ENCODE assay signal across 8 cellular contexts in genomic region chr11:73598719-73599379, GRCh38. TPM values are rescaled to one million over a fixed set of nuclear protein-coding genes. Genes with fewer than 3 reads are reported as not detected.
DNase-seq lines count a peak whose midpoint lies in the region; ATAC-seq and TF ChIP-seq lines count a peak whose summit lies in the region.

No MANE protein-coding gene starts in this region.

- H3K4me2 ChIP-seq in neural progenitor cell = peak overlapping the region; percentile 80

- no peaks in the 10 kb centered on the region for H3K27me3 ChIP-seq in neural progenitor cell

- peak; percentile 68 for DNase-seq in NCI-H748 treated with DMSO at 0.1 percent for 48 hours (lab: John Stamatoyannopoulos, UW)
- DNase-seq in NCI-H748 (lab: John Stamatoyannopoulos, UW; ENCODE audit: unreplicated experiment) = no peak
- no peak for DNase-seq in coronary artery (ENCODE audit: low spot score)
- no peak for DNase-seq in neural progenitor cell (ENCODE audit: low spot score)
- DNase-seq in GOT3 (lab: John Stamatoyannopoulos, UW) = no peak
- DNase-seq in SHP77 (lab: John Stamatoyannopoulos, UW) = no peak

- no peak overlapping the region for H3K9ac ChIP-seq in neural progenitor cell

- no peak for ATAC-seq in HG03045 (IDR thresholded peaks at IDR 0.05; ENCODE audit: unreplicated experiment)

- peaks cover 7% of the 10 kb centered on the region for H3F3A ChIP-seq in neural progenitor cell (ENCODE audit: low read depth)

- H3K79me2 ChIP-seq in neural progenitor cell (ENCODE audit: low read depth) = peaks cover 39% of the 10 kb centered on the region

- H4K20me1 ChIP-seq in neural progenitor cell (ENCODE audit: low read depth) = peaks cover 19% of the 10 kb centered on the region

- H2AFZ ChIP-seq in neural progenitor cell (replicated peaks) = peak overlapping the region; percentile 87

- H3K36me3 ChIP-seq in KOPT-K1 (ENCODE audit: insufficient read depth, low read length) (no peaks in the 10 kb centered on the region), neural progenitor cell (no peaks in the 10 kb centered on the region)

- no peaks in the 10 kb centered on the region for H3K9me3 ChIP-seq in KOPT-K1 (ENCODE audit: insufficient read depth, low read length, poor library complexity, severe bottlenecking)
- H3K9me3 ChIP-seq in neural progenitor cell (ENCODE audit: low read depth) = no peaks in the 10 kb centered on the region

- H3K9me3 Mint-ChIP-seq in neural progenitor cell = no peaks in the 10 kb centered on the region

- peak overlapping the region; percentile 94 for H3K4me3 ChIP-seq in coronary artery
- H3K4me3 ChIP-seq in neural progenitor cell = peak overlapping the region; percentile 77

- peak overlapping the region; percentile 91 for H3K4me3 Mint-ChIP-seq in neural progenitor cell

- peaks cover 26% of the 10 kb centered on the region for H3K4me1 Mint-ChIP-seq in neural progenitor cell

- peak overlapping the region; percentile 67 for H3K27ac Mint-ChIP-seq in neural progenitor cell

- no peak for TF ChIP-seq CTCF in coronary artery (IDR thresholded peaks at IDR 0.05)
- no peak for TF ChIP-seq CTCF in neural progenitor cell (IDR thresholded peaks at IDR 0.05)

- H3K27me3 Mint-ChIP-seq in neural progenitor cell (ENCODE audit: insufficient read depth, low read depth) = peaks cover 5% of the 10 kb centered on the region

- peaks cover 28% of the 10 kb centered on the region for H3K4me1 ChIP-seq in neural progenitor cell

- H3K27ac ChIP-seq in KOPT-K1 (ENCODE audit: low read depth, low read length, poor library complexity, severe bottlenecking) (peak overlapping the region; percentile 83), coronary artery (peak overlapping the region; percentile 74 to 83), neural progenitor cell (no peak overlapping the region)

- no peaks in the 10 kb centered on the region for H3K36me3 Mint-ChIP-seq in neural progenitor cell

RNA-seq across cellular contexts. Expression of gene FAM168A, which starts 0.9 kb away (rescaled TPM):
- 19.3 and 36.7 TPM in 2 replicates for total RNA-seq in neural progenitor cell (ENCODE audit: low replicate concordance)

RNA-seq across cellular contexts. Expression of gene PLEKHB1, which starts 47.5 kb away (rescaled TPM):
- total RNA-seq in neural progenitor cell (ENCODE audit: low replicate concordance) = 8.8 and 31.1 TPM in 2 replicates
